Comparison of ENCODE assay signal across 9 cellular contexts in the genomic region with DNA sequence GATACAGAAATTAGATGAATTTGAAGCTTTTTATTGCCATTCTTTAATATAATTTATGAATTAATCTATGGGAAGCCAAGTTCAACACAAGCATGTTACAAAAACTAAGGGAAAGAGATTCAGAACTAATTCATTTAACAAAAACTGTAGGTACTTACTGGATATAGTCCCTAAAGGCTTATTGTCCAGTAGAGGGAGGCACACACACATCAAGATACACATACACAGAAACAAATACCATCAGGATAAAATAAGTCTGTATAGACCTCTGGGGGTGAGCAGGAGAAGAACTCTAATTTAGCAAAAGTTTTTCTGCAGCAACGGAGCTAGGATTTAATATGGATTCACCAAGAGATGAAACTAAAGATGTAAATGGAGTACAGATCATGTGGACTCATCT.
A peak's percentile ranks its signal among the peaks of the same experiment; 100 is the strongest.
DNase-seq lines count a peak whose midpoint lies in the region; FAIRE-seq and TF ChIP-seq lines count a peak whose summit lies in the region.
"Had no signal": no experiment of that assay in that cellular context is flagged by ENCODE, and none has a peak within 500 bp of the region (broad histone marks: within the 10 kb centered on the region; RNA-seq: fewer than 3 reads in every experiment).

No MANE protein-coding gene starts in this region.

- H3K4me3 ChIP-seq in dorsolateral prefrontal cortex (no peak overlapping the region), parathyroid adenoma (ENCODE audit: low read depth, low read length) (no peak overlapping the region)
- H3K4me3 ChIP-seq: BLaER1 treated with 17β-estradiol and CSF1 and Interleukin-3, amounts not matched to agents 10 nM and 100 nM had no signal

- peak; percentile 48 for DNase-seq in NCI-H1694 treated with DMSO at 0.1 percent for 48 hours (lab: John Stamatoyannopoulos, UW)
- DNase-seq in NCI-H1694 (lab: John Stamatoyannopoulos, UW) = no peak
- peak; percentile 62 for DNase-seq in NCI-H69 (lab: John Stamatoyannopoulos, UW)
- no peak for DNase-seq in dorsolateral prefrontal cortex
- no peak for DNase-seq in frontal cortex (ENCODE audit: low spot score in 2 of 2)
- DNase-seq in activated T-helper 1 cell treated with anti-CD3 and anti-CD28 coated beads, Interleukin-12 subunit alpha, Interleukin-12 subunit beta, Interleukin-2, Interleukin-4 antibody, amounts not matched to agents 30 ng/mL and 10 ng/mL and 1 ng/mL, durations not matched to agents 14 hours and 24 hours and 36 hours (ENCODE audit: low spot score) = no peak
- DNase-seq in NCI-H1930 (lab: John Stamatoyannopoulos, UW) = no peak

- H3K9ac ChIP-seq in parathyroid adenoma = no peak overlapping the region
- H3K9ac ChIP-seq: BLaER1 treated with 17β-estradiol and CSF1 and Interleukin-3, amounts not matched to agents 10 nM and 100 nM had no signal

- TF ChIP-seq CTCF in dorsolateral prefrontal cortex (IDR thresholded peaks at IDR 0.05 in 54 of 56, conservative IDR thresholded peaks at IDR 0.05 in 2 of 56; ENCODE audit: low read depth in 1 of 56, partially characterized antibody in 56 of 56) (peak in 49 of 56 donors; percentile 15 to 65 (median 40)), parathyroid adenoma (IDR thresholded peaks at IDR 0.05) (peak; percentile 35)

- no peak overlapping the region for H2AFZ ChIP-seq in parathyroid adenoma

- no peak overlapping the region for H3K27ac Mint-ChIP-seq in activated T-helper 1 cell treated with anti-CD3 and anti-CD28 coated beads, Interleukin-12 subunit alpha, Interleukin-12 subunit beta, Interleukin-2, Interleukin-4 antibody, amounts not matched to agents 30 ng/mL and 10 ng/mL and 1 ng/mL, durations not matched to agents 14 hours and 24 hours and 36 hours

- H3K4me2 ChIP-seq in parathyroid adenoma (ENCODE audit: low read length) = no peak overlapping the region
- H3K4me2 ChIP-seq: BLaER1 treated with 17β-estradiol and CSF1 and Interleukin-3, amounts not matched to agents 10 nM and 100 nM had no signal

- H3K27ac ChIP-seq in dorsolateral prefrontal cortex = no peak overlapping the region
- H3K27ac ChIP-seq in parathyroid adenoma = no peak overlapping the region
- H3K27ac ChIP-seq: BLaER1 treated with 17β-estradiol and CSF1 and Interleukin-3, amounts not matched to agents 10 nM and 100 nM had no signal

- H3K4me1 ChIP-seq in parathyroid adenoma = no peaks in the 10 kb centered on the region
- H3K4me1 ChIP-seq: BLaER1 treated with 17β-estradiol and CSF1 and Interleukin-3, amounts not matched to agents 10 nM and 100 nM had no signal

- peaks cover 17% of the 10 kb centered on the region for H3K36me3 Mint-ChIP-seq in activated T-helper 1 cell treated with anti-CD3 and anti-CD28 coated beads, Interleukin-12 subunit alpha, Interleukin-12 subunit beta, Interleukin-2, Interleukin-4 antibody, amounts not matched to agents 30 ng/mL and 10 ng/mL and 1 ng/mL, durations not matched to agents 14 hours and 24 hours and 36 hours (ENCODE audit: low read depth)

- intact Hi-C loops in dorsolateral prefrontal cortex (cut with DNase I) = loop anchor here in 1 of 2 donors (10.0 kb wide), 1 partner anchor 160 kb away; no protein-coding TSS in a partner anchor
- intact Hi-C loops in activated T-helper 1 cell treated with anti-CD3 and anti-CD28 coated beads, Interleukin-12 subunit alpha, Interleukin-12 subunit beta, Interleukin-2, Interleukin-4 antibody, amounts not matched to agents 30 ng/mL and 10 ng/mL and 1 ng/mL, durations not matched to agents 14 hours and 24 hours and 36 hours (cut with micrococcal nuclease) = loop anchor here (5.0 kb wide), 1 partner anchor 163 kb away; no protein-coding TSS in a partner anchor

- no peaks in the 10 kb centered on the region for H3K9me3 Mint-ChIP-seq in activated T-helper 1 cell treated with anti-CD3 and anti-CD28 coated beads, Interleukin-12 subunit alpha, Interleukin-12 subunit beta, Interleukin-2, Interleukin-4 antibody, amounts not matched to agents 30 ng/mL and 10 ng/mL and 1 ng/mL, durations not matched to agents 14 hours and 24 hours and 36 hours

- no peak overlapping the region for H3K4me3 Mint-ChIP-seq in activated T-helper 1 cell treated with anti-CD3 and anti-CD28 coated beads, Interleukin-12 subunit alpha, Interleukin-12 subunit beta, Interleukin-2, Interleukin-4 antibody, amounts not matched to agents 30 ng/mL and 10 ng/mL and 1 ng/mL, durations not matched to agents 14 hours and 24 hours and 36 hours

- H3K27me3 ChIP-seq in dorsolateral prefrontal cortex (peaks cover 0 to 32% (median 0%) of the 10 kb centered on the region in 45 donors), parathyroid adenoma (ENCODE audit: control insufficient read depth, insufficient read depth, low read length) (no peaks in the 10 kb centered on the region)
- H3K27me3 ChIP-seq: BLaER1 treated with 17β-estradiol and CSF1 and Interleukin-3, amounts not matched to agents 10 nM and 100 nM had no signal

- H3K27me3 Mint-ChIP-seq in activated T-helper 1 cell treated with anti-CD3 and anti-CD28 coated beads, Interleukin-12 subunit alpha, Interleukin-12 subunit beta, Interleukin-2, Interleukin-4 antibody, amounts not matched to agents 30 ng/mL and 10 ng/mL and 1 ng/mL, durations not matched to agents 14 hours and 24 hours and 36 hours (ENCODE audit: insufficient read depth) = no peaks in the 10 kb centered on the region

- H3K36me3 ChIP-seq in parathyroid adenoma (ENCODE audit: control insufficient read depth, insufficient read depth, low read length) = no peaks in the 10 kb centered on the region

- no peaks in the 10 kb centered on the region for H3K4me1 Mint-ChIP-seq in activated T-helper 1 cell treated with anti-CD3 and anti-CD28 coated beads, Interleukin-12 subunit alpha, Interleukin-12 subunit beta, Interleukin-2, Interleukin-4 antibody, amounts not matched to agents 30 ng/mL and 10 ng/mL and 1 ng/mL, durations not matched to agents 14 hours and 24 hours and 36 hours (ENCODE audit: low read depth)

- no peaks in the 10 kb centered on the region for H3K9me3 ChIP-seq in parathyroid adenoma (ENCODE audit: control insufficient read depth, low read length)
- H3K9me3 ChIP-seq: BLaER1 treated with 17β-estradiol and CSF1 and Interleukin-3, amounts not matched to agents 10 nM and 100 nM had no signal

- no peaks in the 10 kb centered on the region for H3K79me2 ChIP-seq in parathyroid adenoma

- FAIRE-seq in frontal cortex (lab: Jason Lieb, UNC) = no peak

Comparison
In these comparisons a context has a peak if more than half of its experiments do, and no peak if none do; other contexts are left out.
1. DNase-seq: peak in NCI-H1694 treated with DMSO at 0.1 percent for 48 hours (single experiment) and NCI-H69 (single experiment); none in NCI-H1694 (single experiment), dorsolateral prefrontal cortex (0 of 10), frontal cortex (0 of 2), activated T-helper 1 cell treated with anti-CD3 and anti-CD28 coated beads, Interleukin-12 subunit alpha, Interleukin-12 subunit beta, Interleukin-2, Interleukin-4 antibody, amounts not matched to agents 30 ng/mL and 10 ng/mL and 1 ng/mL, durations not matched to agents 14 hours and 24 hours and 36 hours (single experiment) and NCI-H1930 (0 of 2).